In genomic region chr10:68073631-68074403, GRCh38 we compare ENCODE assay signal across 8 cellular contexts. TPM values are rescaled to one million over a fixed set of nuclear protein-coding genes. Genes with fewer than 3 reads are reported as not detected.
DNase-seq lines count a peak whose midpoint lies in the region; ATAC-seq, FAIRE-seq and TF ChIP-seq lines count a peak whose summit lies in the region.

No MANE protein-coding gene starts in this region.

- in situ Hi-C loops in GM13977 (cut with MboI; ENCODE audit: low pct_unique_long_range_greater_than_20kb, low sequenced_read_pairs, unreplicated experiment) = no loop called here

- H3K27me3 Mint-ChIP-seq in natural killer cell treated with Interleukin-12 subunit alpha and Interleukin-12 subunit beta and Interleukin-15 and Interleukin-18, amount 100 ng/mL, for 72 hours = no peaks in the 10 kb centered on the region

- H3F3A ChIP-seq in PC-9 (ENCODE audit: insufficient read depth, low read depth) = peaks cover 17% of the 10 kb centered on the region; the same call in 1 of the 2 replicates

- no peak for FAIRE-seq in H1 (lab: Jason Lieb, UNC)

- peak overlapping the region; percentile 74 to 86 (median 77); a peak in 5 of 7 replicates for H3K9ac ChIP-seq in H1 (replicated peaks in 1 of 4; ENCODE audit: extremely low read depth in 1 of 4, low read depth in 3 of 4, low read length in 3 of 4)

- H3K27ac Mint-ChIP-seq in natural killer cell treated with Interleukin-12 subunit alpha and Interleukin-12 subunit beta and Interleukin-15 and Interleukin-18, amount 100 ng/mL, for 72 hours = peak overlapping the region; percentile 93 to 98

- no peak for TF ChIP-seq EP300 in H1 (IDR thresholded peaks at IDR 0.05; ENCODE audit: borderline replicate concordance in 1 of 2, low read depth in 2 of 2, low read length in 2 of 2)

- no peak overlapping the region for H3K14ac ChIP-seq in H1 (ENCODE audit: insufficient read length)

- intact Hi-C loops in PC-9 (cut with micrococcal nuclease; ENCODE audit: unreplicated experiment) = loop anchor here (1.0 kb wide), 2 partner anchors 79 to 260 kb away; no protein-coding TSS in a partner anchor

- H3K23me2 ChIP-seq in H1 (ENCODE audit: low read depth, low read length) = peaks cover 4% of the 10 kb centered on the region

- H3K9me3 ChIP-seq in PC-9 (ENCODE audit: insufficient read depth, low read depth) (no peaks in the 10 kb centered on the region), H1 (ENCODE audit: insufficient read depth in 2 of 2, low read depth in 1 of 2, low read length in 1 of 2) (no peaks in the 10 kb centered on the region)

- WGBS in H1 (ENCODE audit: extremely low coverage in 1 of 2, insufficient coverage in 1 of 2, insufficient read length in 1 of 2, insufficient replicate concordance in 2 of 2, low coverage in 1 of 2, low lambda C conversion rate in 2 of 2, missing lambda C conversion rate in 1 of 2), 2 experiments = 7% methylated on average over 10 of the region's 10 CpGs; no CpG with 5 or more reads in 1 of the 2 experiments

- no peak overlapping the region for H2BK12ac ChIP-seq in H1 (ENCODE audit: low read depth, low read length)

- H3K27ac ChIP-seq in PC-9 (peak overlapping the region; percentile 95), H1 (ENCODE audit: low read depth, low read length) (0 out of 2 replicates have a peak overlapping the region, but pooled peaks have one; percentile 70)

- TF ChIP-seq POLR2A in H1 (IDR thresholded peaks at IDR 0.05; ENCODE audit: control extremely low read depth in 1 of 2, low read depth in 2 of 2, low read length in 2 of 2) = no peak

- H3K4me2 ChIP-seq in PC-9 = peak overlapping the region; percentile 96
- H3K4me2 ChIP-seq in H1 (ENCODE audit: insufficient read depth in 1 of 2, low read depth in 2 of 2, low read length in 2 of 2) = peak overlapping the region; percentile 65 to 68

- no peak overlapping the region for H3K18ac ChIP-seq in H1 (ENCODE audit: extremely low read depth, low read length)

- H3K79me2 ChIP-seq in PC-9 (ENCODE audit: low read depth) = peaks cover 62% of the 10 kb centered on the region
- peaks cover 0 to 53% of the 10 kb centered on the region in 2 experiments; a peak in 3 of 4 replicates for H3K79me2 ChIP-seq in H1 (ENCODE audit: control insufficient read depth in 1 of 2, insufficient read depth in 2 of 2, low read length in 2 of 2)

- H3K23ac ChIP-seq in H1 (ENCODE audit: insufficient read length) = no peak overlapping the region

- no peak overlapping the region for H2BK120ac ChIP-seq in H1 (replicated peaks; ENCODE audit: low read depth, low read length)

- H3K4ac ChIP-seq in H1 (replicated peaks; ENCODE audit: insufficient read length, low read depth, low read length) = no peak overlapping the region

- no peak for TF ChIP-seq CTCF in GM13977 (IDR thresholded peaks at IDR 0.05; ENCODE audit: extremely low read depth, insufficient read depth, missing control alignments)
- no peak for TF ChIP-seq CTCF in PC-9 (conservative IDR thresholded peaks at IDR 0.05)
- no peak for TF ChIP-seq CTCF in H1 (IDR thresholded peaks at IDR 0.05; ENCODE audit: control extremely low read depth in 1 of 3, insufficient read depth in 1 of 3, low read depth in 1 of 3, low read length in 3 of 3)

- no peak overlapping the region for H4K8ac ChIP-seq in H1 (ENCODE audit: extremely low read depth, insufficient read depth, low read length)

- H3K4me1 Mint-ChIP-seq in natural killer cell treated with Interleukin-12 subunit alpha and Interleukin-12 subunit beta and Interleukin-15 and Interleukin-18, amount 100 ng/mL, for 72 hours (ENCODE audit: low read depth in 2 of 2) = peaks cover 26 to 31% of the 10 kb centered on the region in 2 donors

- peak overlapping the region; percentile 84 for H2AFZ ChIP-seq in PC-9
- H2AFZ ChIP-seq in H1 (ENCODE audit: low read length) = peak overlapping the region; percentile 20; the same call in 1 of the 2 replicates

- peak overlapping the region; percentile 97 for H3K4me3 ChIP-seq in PC-9
- H3K4me3 ChIP-seq in H1 (ENCODE audit: extremely low read depth in 1 of 4, insufficient read depth in 2 of 4, low read depth in 3 of 4, low read length in 4 of 4) = peak overlapping the region; percentile 78 to 92 (median 87)

- CTCF ChIA-PET in PC-9 (lab: Charles Lee) (interaction anchor here (0.7 kb wide), 1 partner anchor 229 kb away, joined by 3 read pairs; no protein-coding TSS in a partner anchor), H1 (lab: Charles Lee; ENCODE audit: partially characterized antibody) (no interaction called here)

- H3K56ac ChIP-seq in H1 (replicated peaks; ENCODE audit: insufficient read length, low read depth, low read length) = no peak overlapping the region

- H4K20me1 ChIP-seq in PC-9 (ENCODE audit: insufficient read depth) (peaks cover 31% of the 10 kb centered on the region), H1 (replicated peaks in 1 of 2; ENCODE audit: control insufficient read depth in 1 of 2, insufficient read depth in 2 of 2, low read length in 2 of 2) (peaks cover 0 to 3% of the 10 kb centered on the region in 2 experiments)

- no peak overlapping the region for H4K91ac ChIP-seq in H1 (replicated peaks; ENCODE audit: insufficient read length, low read length)

- no peak for TF ChIP-seq RAD21 in H1 (IDR thresholded peaks at IDR 0.05 in 1 of 2, conservative IDR thresholded peaks at IDR 0.05 in 1 of 2; ENCODE audit: low read depth in 2 of 2, low read length in 2 of 2)

- H4K5ac ChIP-seq in H1 (ENCODE audit: insufficient read length, low read depth, low read length) = no peak overlapping the region

- H3K79me1 ChIP-seq in H1 (ENCODE audit: low read depth, low read length) = peaks cover 3% of the 10 kb centered on the region

- no peaks in the 10 kb centered on the region for H3K27me3 ChIP-seq in PC-9 (ENCODE audit: insufficient read depth, low read depth)
- no peaks in the 10 kb centered on the region for H3K27me3 ChIP-seq in H1 (replicated peaks in 1 of 4; ENCODE audit: control insufficient read depth in 3 of 4, extremely low read depth in 1 of 4, insufficient read depth in 3 of 4, low read length in 3 of 4)

- H2BK20ac ChIP-seq in H1 (ENCODE audit: low read length) = no peak overlapping the region

- TSS peak; percentile 43 for BruUV-seq in PC-9 (replicated peaks; lab: Mats Ljungman, UMichigan)

- peaks cover 37% of the 10 kb centered on the region for H3K36me3 ChIP-seq in PC-9 (ENCODE audit: low read depth)
- H3K36me3 ChIP-seq in H1 (ENCODE audit: control insufficient read depth in 2 of 4, insufficient read depth in 4 of 4, low read length in 3 of 4) = peaks cover 0 to 30% (median 0%) of the 10 kb centered on the region in 4 experiments; a peak in 3 of 8 replicates

- no peaks in the 10 kb centered on the region for H3K9me2 ChIP-seq in PC-9 (ENCODE audit: insufficient read depth)

- DNase-seq in GM13977 (ENCODE audit: low spot score) = peak; percentile 19
- DNase-seq in PC-9 = no peak
- DNase-seq in H1 (ENCODE audit: low read depth in 1 of 2, low spot score in 2 of 2) = no peak
- no peak for DNase-seq in natural killer cell treated with Interleukin-12 subunit alpha and Interleukin-12 subunit beta and Interleukin-15 and Interleukin-18, amount 100 ng/mL, for 72 hours (ENCODE audit: low spot score)
- DNase-seq in NCI-H1105 (lab: John Stamatoyannopoulos, UW) = no peak

- no peak overlapping the region for H2AK5ac ChIP-seq in H1 (ENCODE audit: low read depth, low read length)

- no peak overlapping the region for H2BK5ac ChIP-seq in H1 (ENCODE audit: low read depth, low read length)

- ATAC-seq in natural killer cell treated with Interleukin-12 subunit alpha and Interleukin-12 subunit beta and Interleukin-15 and Interleukin-18, amount 100 ng/mL, for 72 hours = no peak
- ATAC-seq in HG03520 (IDR thresholded peaks at IDR 0.05; ENCODE audit: unreplicated experiment) = no peak
- no peak for ATAC-seq in HG03442 (IDR thresholded peaks at IDR 0.05; ENCODE audit: unreplicated experiment)
- no peak for ATAC-seq in HG03025 (IDR thresholded peaks at IDR 0.05; ENCODE audit: low FRiP score, unreplicated experiment)

- POLR2A ChIA-PET in PC-9 (lab: Charles Lee; ENCODE audit: unreplicated experiment) = interaction anchor here (0.5 kb wide), 1 partner anchor 81 kb away, joined by 3 read pairs; no protein-coding TSS in a partner anchor
- POLR2A ChIA-PET in H1 (lab: Charles Lee; ENCODE audit: partially characterized antibody) = interaction anchor here (1.0 kb wide), 1 partner anchor 40 kb away, joined by 3 read pairs; no protein-coding TSS in a partner anchor

- H3K4me3 Mint-ChIP-seq in natural killer cell treated with Interleukin-12 subunit alpha and Interleukin-12 subunit beta and Interleukin-15 and Interleukin-18, amount 100 ng/mL, for 72 hours = peak overlapping the region; percentile 96

- H3K36me3 Mint-ChIP-seq in natural killer cell treated with Interleukin-12 subunit alpha and Interleukin-12 subunit beta and Interleukin-15 and Interleukin-18, amount 100 ng/mL, for 72 hours = peaks cover 7% of the 10 kb centered on the region

- no peaks in the 10 kb centered on the region for H3K9me3 Mint-ChIP-seq in natural killer cell treated with Interleukin-12 subunit alpha and Interleukin-12 subunit beta and Interleukin-15 and Interleukin-18, amount 100 ng/mL, for 72 hours

- H3K4me1 ChIP-seq in PC-9 (replicated peaks; ENCODE audit: insufficient read depth) = peaks cover 46% of the 10 kb centered on the region
- peaks cover 0 to 10% (median 2%) of the 10 kb centered on the region in 4 experiments; a peak in 2 of 7 replicates for H3K4me1 ChIP-seq in H1 (replicated peaks in 1 of 4; ENCODE audit: control insufficient read depth in 3 of 4, insufficient read depth in 4 of 4, low read length in 3 of 4)

- no peak overlapping the region for H2BK15ac ChIP-seq in H1 (ENCODE audit: low read length)

RNA-seq across cellular contexts. Expression of gene HERC4, which starts 1.3 kb away (rescaled TPM):
- total RNA-seq in PC-9 (2021) = 115 and 116 TPM in 2 replicates
- total RNA-seq in H1 (2021; fragmentation: NEBNext Ultra II Directional; extraction: Animal tissue kit (Norgen Biotek cat#: 25700)) = 39.3 and 44.0 TPM in 2 replicates
- polyA plus RNA-seq in H1 (2011; rRNA removed) = 5.7 and 7.5 TPM in 2 replicates
- 12.9 TPM for polyA plus RNA-seq in H1 (2011; cell fraction: cytosol; rRNA removed)
- 10.1 TPM for polyA plus RNA-seq in H1 (2011; cell fraction: nucleus; rRNA removed)
- 11.5 to 27.3 TPM (median 15.4 TPM) in 4 replicates for polyA plus RNA-seq in H1 (2012, experiment 1 of 2)
- 2.5 TPM for polyA plus RNA-seq in H1 (2012, experiment 2 of 2)
- 13.7 TPM for polyA plus RNA-seq in H1 (2013, experiment 1 of 2)
- polyA plus RNA-seq in H1 (2013, experiment 2 of 2) = 13.0 TPM
- polyA minus RNA-seq in H1 (2011; rRNA and poly(A)+ RNA removed) = 19.8 and 21.7 TPM in 2 replicates
- 14.8 TPM for polyA minus RNA-seq in H1 (2011; cell fraction: cytosol; rRNA and poly(A)+ RNA removed)
- 40.2 TPM for polyA minus RNA-seq in H1 (2011; cell fraction: nucleus; rRNA and poly(A)+ RNA removed)
- 10 to 100 TPM; 61.2 to 80.4 TPM for total RNA-seq in natural killer cell treated with Interleukin-12 subunit alpha and Interleukin-12 subunit beta and Interleukin-15 and Interleukin-18, amount 100 ng/mL, for 72 hours

RNA-seq across cellular contexts. Expression of gene MYPN, which starts 35.5 kb away (rescaled TPM):
- 3.9 and 4.1 TPM in 2 replicates for total RNA-seq in PC-9 (2021)
- not detected in 2 replicates for total RNA-seq in H1 (2021; fragmentation: NEBNext Ultra II Directional; extraction: Animal tissue kit (Norgen Biotek cat#: 25700))
- polyA plus RNA-seq in H1 (2011; rRNA removed) = not detected in 2 replicates
- polyA plus RNA-seq in H1 (2011; cell fraction: cytosol; rRNA removed) = not detected
- polyA plus RNA-seq in H1 (2011; cell fraction: nucleus; rRNA removed) = not detected
- polyA plus RNA-seq in H1 (2012, experiment 1 of 2) = 0.04 TPM in 1 of 4 replicates, not detected in the others
- polyA plus RNA-seq in H1 (2012, experiment 2 of 2) = not detected
- 0.02 TPM for polyA plus RNA-seq in H1 (2013, experiment 1 of 2)
- under 0.01 TPM for polyA plus RNA-seq in H1 (2013, experiment 2 of 2)
- polyA minus RNA-seq in H1 (2011; rRNA and poly(A)+ RNA removed) = not detected in 2 replicates
- 0.81 TPM for polyA minus RNA-seq in H1 (2011; cell fraction: cytosol; rRNA and poly(A)+ RNA removed)
- polyA minus RNA-seq in H1 (2011; cell fraction: nucleus; rRNA and poly(A)+ RNA removed) = not detected
- under 1 TPM in 1 of 2 donors, not detected in 1; 0.05 TPM for total RNA-seq in natural killer cell treated with Interleukin-12 subunit alpha and Interleukin-12 subunit beta and Interleukin-15 and Interleukin-18, amount 100 ng/mL, for 72 hours
